Comparison of ENCODE assay signal across 6 cellular contexts in genomic region chr9:9970514-9970913, GRCh38.
"Had no signal": no experiment of that assay in that cellular context is flagged by ENCODE, and none has a peak within 500 bp of the region (broad histone marks: within the 10 kb centered on the region; RNA-seq: fewer than 3 reads in every experiment).

No MANE protein-coding gene starts in this region.

- ATAC-seq: K562 had no signal

- H3K4me3 ChIP-seq: K562 had no signal

- DNase-seq: GOT3, H7, HCEC 1CT, IMR-90, KG1 had no signal
